In genomic region chr15:64989331-64990167, GRCh38 we compare ENCODE assay signal across 1 cellular context.
TF ChIP-seq lines count a peak whose summit lies in the region.

Gene SPG21 (minus strand): TSS chr15:64989914. CDS start chr15:64983569, 6,345 bp downstream.

TF ChIP-seq in HEK293, 187 proteins besides CTCF, POLR2A, EP300 and RAD21 (continued from another document and continues in another):
- TF ChIP-seq BCL6B (tag by site-specific recombination; IDR thresholded peaks at IDR 0.05) (no peak), ZNF10 (tag by site-specific recombination; IDR thresholded peaks at IDR 0.05) (no peak), TSHZ1 (tag by site-specific recombination; IDR thresholded peaks at IDR 0.05; ENCODE audit: borderline replicate concordance) (no peak), ZNF600 (tag by site-specific recombination; IDR thresholded peaks at IDR 0.05) (0 out of 2 replicates have a peak, but pooled peaks have one; percentile 28), GLIS2 (tag by site-specific recombination; IDR thresholded peaks at IDR 0.05) (peak; percentile 68; the same call in 1 of the 2 replicates), ZFHX2 (tag by site-specific recombination; conservative IDR thresholded peaks at IDR 0.05) (peak; percentile 100), ZNF2 (tag by site-specific recombination; IDR thresholded peaks at IDR 0.05) (peak; percentile 44), ZSCAN30 (tag by site-specific recombination; IDR thresholded peaks at IDR 0.05) (no peak; the same call in 1 of the 2 replicates), ZNF654 (tag by site-specific recombination; IDR thresholded peaks at IDR 0.05; ENCODE audit: low read depth) (no peak), SCRT1 (tag by site-specific recombination; IDR thresholded peaks at IDR 0.05; ENCODE audit: borderline replicate concordance) (no peak), KLF17 (tag by site-specific recombination; IDR thresholded peaks at IDR 0.05) (peak; percentile 73), ZNF175 (tag by site-specific recombination; IDR thresholded peaks at IDR 0.05) (no peak), ZNF248 (tag by site-specific recombination; IDR thresholded peaks at IDR 0.05) (no peak), ZNF121 (tag by site-specific recombination; IDR thresholded peaks at IDR 0.05) (0 out of 2 replicates have a peak, but pooled peaks have one; percentile 28), KLF1 (tag by site-specific recombination; IDR thresholded peaks at IDR 0.05) (0 out of 2 replicates have a peak, but pooled peaks have one; percentile 30), ZIC2 (tag by site-specific recombination; IDR thresholded peaks at IDR 0.05) (peak; percentile 50), ZSCAN23 (tag by site-specific recombination; IDR thresholded peaks at IDR 0.05) (no peak), ZNF529 (tag by site-specific recombination; IDR thresholded peaks at IDR 0.05; ENCODE audit: insufficient replicate concordance) (no peak), ZNF280C (tag by site-specific recombination; IDR thresholded peaks at IDR 0.05) (no peak), ZNF785 (tag by site-specific recombination; IDR thresholded peaks at IDR 0.05) (peak; percentile 82; the same call in 1 of the 2 replicates), ZFP37 (tag by site-specific recombination; IDR thresholded peaks at IDR 0.05) (0 out of 2 replicates have a peak, but pooled peaks have one; percentile 20), ZNF473 (tag by site-specific recombination; IDR thresholded peaks at IDR 0.05) (no peak), ZNF202 (tag by site-specific recombination; IDR thresholded peaks at IDR 0.05; ENCODE audit: borderline replicate concordance) (no peak), PRDM10 (tag by site-specific recombination; IDR thresholded peaks at IDR 0.05) (peak; percentile 18), ZNF558 (tag by site-specific recombination; IDR thresholded peaks at IDR 0.05) (no peak), MEIS1 (CRISPR knock-in tag; IDR thresholded peaks at IDR 0.05; ENCODE audit: borderline replicate concordance) (no peak), ZNF704 (tag by site-specific recombination; IDR thresholded peaks at IDR 0.05) (0 out of 2 replicates have a peak, but pooled peaks have one; percentile 60), ZNF416 (tag by site-specific recombination; IDR thresholded peaks at IDR 0.05) (no peak), ZSCAN16 (tag by site-specific recombination; IDR thresholded peaks at IDR 0.05) (no peak), ZNF23 (tag by site-specific recombination; IDR thresholded peaks at IDR 0.05; ENCODE audit: borderline replicate concordance) (no peak), ZNF560 (tag by site-specific recombination; IDR thresholded peaks at IDR 0.05; ENCODE audit: borderline replicate concordance) (no peak), ZBTB49 (tag by site-specific recombination; IDR thresholded peaks at IDR 0.05; ENCODE audit: low read depth) (no peak), ZNF19 (tag by site-specific recombination; IDR thresholded peaks at IDR 0.05; ENCODE audit: low read depth) (no peak), ELK4 (IDR thresholded peaks at IDR 0.05; ENCODE audit: borderline replicate concordance, low read depth, low read length) (no peak), ZNF24 (tag by site-specific recombination; IDR thresholded peaks at IDR 0.05) (peak; percentile 42; the same call in 1 of the 2 replicates), ZSCAN4 (tag by site-specific recombination; IDR thresholded peaks at IDR 0.05) (peak; percentile 92), ZNF391 (tag by site-specific recombination; IDR thresholded peaks at IDR 0.05; ENCODE audit: borderline replicate concordance, low read depth) (peak; percentile 72; the same call in 1 of the 2 replicates), ZNF621 (tag by site-specific recombination; IDR thresholded peaks at IDR 0.05) (no peak), KLF9 (tag by site-specific recombination; IDR thresholded peaks at IDR 0.05; ENCODE audit: low read depth) (peak; percentile 72), ZNF140 (tag by site-specific recombination; IDR thresholded peaks at IDR 0.05) (no peak), ZNF610 (tag by site-specific recombination; IDR thresholded peaks at IDR 0.05; ENCODE audit: borderline replicate concordance) (no peak), ZBTB48 (tag by site-specific recombination; IDR thresholded peaks at IDR 0.05) (peak; percentile 53), ZBTB26 (tag by site-specific recombination; optimal IDR thresholded peaks at IDR 0.05) (peak; percentile 83)
